Comparison of ENCODE assay signal across 16 cellular contexts in the genomic region with DNA sequence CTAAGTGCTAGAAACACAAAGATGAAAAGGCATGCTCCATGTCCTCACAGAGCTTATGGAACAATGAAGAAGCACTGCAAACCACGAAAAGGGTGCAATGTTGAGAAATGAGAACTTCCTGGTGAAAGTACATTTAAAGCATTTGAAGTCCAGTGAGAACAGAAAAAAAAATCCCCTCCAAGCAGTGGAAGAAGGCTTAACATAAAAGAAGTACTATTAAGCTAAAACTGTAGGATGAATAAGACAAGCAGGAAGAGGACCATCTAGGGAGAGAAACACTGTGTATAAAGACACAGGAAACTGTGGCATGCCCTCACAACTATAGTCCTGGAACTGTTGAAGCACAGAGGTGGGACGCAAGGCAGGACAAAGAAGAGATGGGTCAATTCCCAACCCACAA. TPM values are rescaled to one million over a fixed set of nuclear protein-coding genes. Genes with fewer than 3 reads are reported as not detected.
A peak's percentile ranks its signal among the peaks of the same experiment; 100 is the strongest.
DNase-seq lines count a peak whose midpoint lies in the region; ATAC-seq and TF ChIP-seq lines count a peak whose summit lies in the region.
"Had no signal": no experiment of that assay in that cellular context is flagged by ENCODE, and none has a peak within 500 bp of the region (broad histone marks: within the 10 kb centered on the region; RNA-seq: fewer than 3 reads in every experiment).

No MANE protein-coding gene starts in this region.

- H3K4me3 ChIP-seq in CD8-positive, alpha-beta memory T cell (ENCODE audit: low read length) = peak overlapping the region; percentile 27
- H3K4me3 ChIP-seq in MM.1S (ENCODE audit: low read length) (no peak overlapping the region), trophoblast cell (ENCODE audit: low read depth, low read length) (no peak overlapping the region), BE2C (ENCODE audit: low read depth, low read length) (no peak overlapping the region), endodermal cell (ENCODE audit: low read length) (no peak overlapping the region)

- H3K27me3 Mint-ChIP-seq in CD8-positive, alpha-beta memory T cell = no peaks in the 10 kb centered on the region
- H3K27me3 Mint-ChIP-seq in effector memory CD8-positive, alpha-beta T cell = no peaks in the 10 kb centered on the region
- no peaks in the 10 kb centered on the region for H3K27me3 Mint-ChIP-seq in endodermal cell (ENCODE audit: insufficient read depth)
- H3K27me3 Mint-ChIP-seq: activated CD4-positive, alpha-beta T cell treated with anti-CD3 and anti-CD28 coated beads, Interleukin-2, amount 10 ng/mL, durations not matched to agents 7 days and 5 days; stimulated activated naive B cell treated with anti-CD40 and anti-IgM and Interleukin-4, amounts not matched to agents 10 μg/mL and 1 μg/mL and 100 μg/mL, for 72 hours had no signal

- no CpG with 5 or more reads among the region's 2 CpGs for WGBS in trophoblast cell (ENCODE audit: extremely low coverage, insufficient coverage, insufficient read length)
- 94 to 100% methylated on average over 1 to 2 of the region's 2 CpGs for WGBS in endodermal cell (ENCODE audit: insufficient coverage in 1 of 2, insufficient read length in 1 of 2), 2 experiments

- H3K23ac ChIP-seq in trophoblast cell (ENCODE audit: low read length) = no peak overlapping the region

- no peaks in the 10 kb centered on the region for H3K36me3 Mint-ChIP-seq in CD8-positive, alpha-beta memory T cell
- H3K36me3 Mint-ChIP-seq in effector memory CD8-positive, alpha-beta T cell (ENCODE audit: insufficient read depth) = peaks cover 4% of the 10 kb centered on the region
- peaks cover 3% of the 10 kb centered on the region for H3K36me3 Mint-ChIP-seq in endodermal cell (ENCODE audit: low read depth)

- H3K4me1 Mint-ChIP-seq in CD8-positive, alpha-beta memory T cell = peaks cover 9 to 30% (median 24%) of the 10 kb centered on the region in 3 donors
- H3K4me1 Mint-ChIP-seq in effector memory CD8-positive, alpha-beta T cell (ENCODE audit: low read depth in 2 of 2) = peaks cover 30 to 34% of the 10 kb centered on the region in 2 donors
- peaks cover 36% of the 10 kb centered on the region for H3K4me1 Mint-ChIP-seq in endodermal cell

- H3K4me1 ChIP-seq in CD8-positive, alpha-beta memory T cell (ENCODE audit: insufficient read depth, low read length) = peaks cover 73% of the 10 kb centered on the region
- H3K4me1 ChIP-seq in MM.1S (ENCODE audit: low read length) = peaks cover 18% of the 10 kb centered on the region
- H3K4me1 ChIP-seq in trophoblast cell (ENCODE audit: control insufficient read depth in 1 of 2, insufficient read depth in 2 of 2, low read length in 2 of 2) = peaks cover 16 to 17% of the 10 kb centered on the region in 2 experiments
- peaks cover 22% of the 10 kb centered on the region for H3K4me1 ChIP-seq in BE2C
- H3K4me1 ChIP-seq in endodermal cell (ENCODE audit: control insufficient read depth, insufficient read depth, low read length) = peaks cover 23% of the 10 kb centered on the region

- H3K4me3 Mint-ChIP-seq in CD8-positive, alpha-beta memory T cell = no peak overlapping the region
- H3K4me3 Mint-ChIP-seq in effector memory CD8-positive, alpha-beta T cell = no peak overlapping the region
- H3K4me3 Mint-ChIP-seq in endodermal cell = no peak overlapping the region
- H3K4me3 Mint-ChIP-seq: activated CD4-positive, alpha-beta T cell treated with anti-CD3 and anti-CD28 coated beads, Interleukin-2, amount 10 ng/mL, durations not matched to agents 7 days and 5 days; stimulated activated naive B cell treated with anti-CD40 and anti-IgM and Interleukin-4, amounts not matched to agents 10 μg/mL and 1 μg/mL and 100 μg/mL, for 72 hours had no signal

- H2BK120ac ChIP-seq in trophoblast cell (ENCODE audit: insufficient read depth, low read length, poor library complexity) = no peak overlapping the region

- no peak overlapping the region for H3K14ac ChIP-seq in trophoblast cell (ENCODE audit: low read length)

- no peaks in the 10 kb centered on the region for H3K36me3 ChIP-seq in CD8-positive, alpha-beta memory T cell (ENCODE audit: insufficient read depth, low read length)
- H3K36me3 ChIP-seq in MM.1S (replicated peaks; ENCODE audit: insufficient read depth, low read length) (no peaks in the 10 kb centered on the region), trophoblast cell (ENCODE audit: control insufficient read depth in 1 of 2, insufficient read depth in 2 of 2, low read length in 2 of 2) (peaks cover 0 to 3% of the 10 kb centered on the region in 2 experiments), BE2C (no peaks in the 10 kb centered on the region), endodermal cell (ENCODE audit: control insufficient read depth, insufficient read depth, low read length) (no peaks in the 10 kb centered on the region)

- H3K9me2 ChIP-seq in MM.1S (replicated peaks; ENCODE audit: insufficient read depth, low read length) = no peaks in the 10 kb centered on the region

- H3K9me3 ChIP-seq in CD8-positive, alpha-beta memory T cell (ENCODE audit: low read length) = no peaks in the 10 kb centered on the region
- no peaks in the 10 kb centered on the region for H3K9me3 ChIP-seq in MM.1S (replicated peaks; ENCODE audit: insufficient read depth, low read length)
- no peaks in the 10 kb centered on the region for H3K9me3 ChIP-seq in trophoblast cell (ENCODE audit: insufficient read depth, low read depth, low read length)
- H3K9me3 ChIP-seq in BE2C = no peaks in the 10 kb centered on the region
- H3K9me3 ChIP-seq in endodermal cell (ENCODE audit: control insufficient read depth, low read length) = no peaks in the 10 kb centered on the region
- H3K9me3 ChIP-seq: Caco-2 had no signal

- no peak overlapping the region for H2BK12ac ChIP-seq in trophoblast cell (ENCODE audit: low read length)

- H3K4ac ChIP-seq in trophoblast cell (ENCODE audit: low read depth, low read length) = peak overlapping the region; percentile 46

- no peak overlapping the region for H4K8ac ChIP-seq in trophoblast cell (ENCODE audit: low read depth, low read length)

- no peak overlapping the region for H3K27ac ChIP-seq in CD8-positive, alpha-beta memory T cell (ENCODE audit: low read depth, low read length)
- H3K27ac ChIP-seq in MM.1S (ENCODE audit: low read length) = no peak overlapping the region
- no peak overlapping the region for H3K27ac ChIP-seq in trophoblast cell (ENCODE audit: low read depth, low read length)
- no peak overlapping the region for H3K27ac ChIP-seq in endodermal cell (ENCODE audit: low read depth, low read length)

- H4K91ac ChIP-seq in trophoblast cell (ENCODE audit: low read depth, low read length) = no peak overlapping the region

- H3K27ac Mint-ChIP-seq in CD8-positive, alpha-beta memory T cell = no peak overlapping the region
- no peak overlapping the region for H3K27ac Mint-ChIP-seq in effector memory CD8-positive, alpha-beta T cell
- no peak overlapping the region for H3K27ac Mint-ChIP-seq in endodermal cell
- H3K27ac Mint-ChIP-seq: activated CD4-positive, alpha-beta T cell treated with anti-CD3 and anti-CD28 coated beads, Interleukin-2, amount 10 ng/mL, durations not matched to agents 7 days and 5 days; stimulated activated naive B cell treated with anti-CD40 and anti-IgM and Interleukin-4, amounts not matched to agents 10 μg/mL and 1 μg/mL and 100 μg/mL, for 72 hours had no signal

- H3K79me2 ChIP-seq in MM.1S (ENCODE audit: low read length) (peaks cover 82% of the 10 kb centered on the region), trophoblast cell (ENCODE audit: control insufficient read depth, insufficient read depth, low read length, poor library complexity) (peaks cover 25% of the 10 kb centered on the region)

- H4K20me1 ChIP-seq in MM.1S (ENCODE audit: insufficient read depth, low read length) = no peaks in the 10 kb centered on the region

- H2BK5ac ChIP-seq in trophoblast cell (ENCODE audit: low read depth, low read length, poor library complexity) = no peak overlapping the region

- H3K9ac ChIP-seq in MM.1S (ENCODE audit: low read length) = no peak overlapping the region
- H3K9ac ChIP-seq in trophoblast cell (ENCODE audit: low read length) = no peak overlapping the region
- H3K9ac ChIP-seq in endodermal cell (ENCODE audit: extremely low read depth, low read length, poor library complexity, severe bottlenecking) = no peak overlapping the region

- no peaks in the 10 kb centered on the region for H3K27me3 ChIP-seq in CD8-positive, alpha-beta memory T cell (ENCODE audit: insufficient read depth, low read length, poor library complexity, severe bottlenecking)
- H3K27me3 ChIP-seq in MM.1S (replicated peaks; ENCODE audit: insufficient read depth, low read length) = no peaks in the 10 kb centered on the region
- H3K27me3 ChIP-seq in trophoblast cell (ENCODE audit: insufficient read depth, low read length) = no peaks in the 10 kb centered on the region
- no peaks in the 10 kb centered on the region for H3K27me3 ChIP-seq in BE2C
- H3K27me3 ChIP-seq in endodermal cell (ENCODE audit: control insufficient read depth, insufficient read depth, low read length, poor library complexity, severe bottlenecking) = no peaks in the 10 kb centered on the region

- peak; percentile 19 for ATAC-seq in effector memory CD8-positive, alpha-beta T cell (replicated peaks)
- ATAC-seq in HG03039 (IDR thresholded peaks at IDR 0.05; ENCODE audit: unreplicated experiment) = no peak
- ATAC-seq: left cardiac atrium; stimulated activated naive B cell treated with anti-CD40 and anti-IgM and Interleukin-4, amounts not matched to agents 10 μg/mL and 1 μg/mL and 100 μg/mL, for 72 hours had no signal

- H2AFZ ChIP-seq in MM.1S (ENCODE audit: low read length) = no peak overlapping the region
- no peak overlapping the region for H2AFZ ChIP-seq in trophoblast cell (ENCODE audit: insufficient read depth, low read length, poor library complexity)

- H4K12ac ChIP-seq in trophoblast cell (ENCODE audit: low read depth, low read length) = no peak overlapping the region

- no peaks in the 10 kb centered on the region for H3K79me1 ChIP-seq in trophoblast cell (ENCODE audit: low read length)

- H3F3A ChIP-seq in MM.1S (ENCODE audit: insufficient read depth, low read length) = peaks cover 4% of the 10 kb centered on the region; the same call in 1 of the 2 replicates

- no peak overlapping the region for H3K18ac ChIP-seq in trophoblast cell (ENCODE audit: low read length)

- DNase-seq in CD8-positive, alpha-beta memory T cell = no peak
- no peak for DNase-seq in MM.1S
- DNase-seq in effector memory CD8-positive, alpha-beta T cell = no peak
- DNase-seq in trophoblast cell = no peak
- DNase-seq in BE2C = no peak
- no peak for DNase-seq in endodermal cell
- no peak for DNase-seq in stimulated activated CD8-positive, alpha-beta memory T cell treated with anti-CD3 and anti-CD28 coated beads, Interleukin-4, amount 100 ng/mL, for 48 hours
- DNase-seq: activated CD4-positive, alpha-beta T cell treated with anti-CD3 and anti-CD28 coated beads, Interleukin-2, amount 10 ng/mL, durations not matched to agents 7 days and 5 days; activated naive CD4-positive, alpha-beta T cell; Caco-2; left cardiac atrium; NCI-H1417; NCI-H524; stimulated activated CD4-positive, alpha-beta T cell treated with anti-CD3 and anti-CD28 coated beads, Interleukin-1b, Interleukin-23, amount 100 ng/mL, for 48 hours; stimulated activated naive B cell treated with anti-CD40 and anti-IgM and Interleukin-4, amounts not matched to agents 10 μg/mL and 1 μg/mL and 100 μg/mL, for 72 hours had no signal

- no peaks in the 10 kb centered on the region for H3K9me3 Mint-ChIP-seq in CD8-positive, alpha-beta memory T cell
- H3K9me3 Mint-ChIP-seq in effector memory CD8-positive, alpha-beta T cell = no peaks in the 10 kb centered on the region
- H3K9me3 Mint-ChIP-seq in endodermal cell = no peaks in the 10 kb centered on the region
- H3K9me3 Mint-ChIP-seq: activated CD4-positive, alpha-beta T cell treated with anti-CD3 and anti-CD28 coated beads, Interleukin-2, amount 10 ng/mL, durations not matched to agents 7 days and 5 days; stimulated activated naive B cell treated with anti-CD40 and anti-IgM and Interleukin-4, amounts not matched to agents 10 μg/mL and 1 μg/mL and 100 μg/mL, for 72 hours had no signal

- no peak for TF ChIP-seq CTCF in MM.1S (IDR thresholded peaks at IDR 0.05; ENCODE audit: low read length)
- TF ChIP-seq CTCF in BE2C (IDR thresholded peaks at IDR 0.05; ENCODE audit: low read depth, low read length) = no peak
- TF ChIP-seq CTCF in endodermal cell (conservative IDR thresholded peaks at IDR 0.05) = no peak

- POLR2A ChIA-PET in CD8-positive, alpha-beta memory T cell (lab: Charles Lee) = interaction anchor here (0.6 to 1.2 kb wide), 2 partner anchors 10 to 105 kb away, joined by 3 to 12 read pairs; a partner anchor contains a TSS

- no peak overlapping the region for H2AK5ac ChIP-seq in trophoblast cell (ENCODE audit: low read length)

- 0 out of 2 replicates have a peak overlapping the region, but pooled peaks have one; percentile 2 for H3K4me2 ChIP-seq in MM.1S (ENCODE audit: low read depth, low read length)
- H3K4me2 ChIP-seq in trophoblast cell (ENCODE audit: low read length) = no peak overlapping the region

- CTCF ChIA-PET in CD8-positive, alpha-beta memory T cell (lab: Charles Lee) = interaction anchor here (0.7 to 1.1 kb wide), 2 partner anchors 9 to 11 kb away, joined by 3 read pairs; no protein-coding TSS in a partner anchor

RNA-seq across cellular contexts. Expression of a gene that starts 10.0 kb away (rescaled TPM):
- total RNA-seq in CD8-positive, alpha-beta memory T cell = 10 to 100 TPM; 59.5 to 59.6 TPM
- 16.5 TPM for polyA plus RNA-seq in CD8-positive, alpha-beta memory T cell
- polyA plus RNA-seq in trophoblast cell (2013) = 56.4 and 57.3 TPM in 2 replicates
- polyA plus RNA-seq in BE2C (2012; ENCODE audit: insufficient read depth, insufficient read length, low read depth) = 16.3 TPM
- 10 to 100 TPM; 53.6 to 59.8 TPM for total RNA-seq in endodermal cell
- polyA plus RNA-seq in endodermal cell (2013, experiment 1 of 2) = 40.4 TPM
- polyA plus RNA-seq in endodermal cell (2013, experiment 2 of 2) = 41.3 TPM
